1 cellular context compared by ENCODE assay signal in genomic region chr16:22270525-22270924, GRCh38.
TF ChIP-seq lines count a peak whose summit lies in the region.

No MANE protein-coding gene starts in this region.

TF ChIP-seq in GM23338, 12 proteins besides CTCF, POLR2A, EP300 and RAD21 (continued from another document):
- TF ChIP-seq ZNF462 (CRISPR knock-in tag; IDR thresholded peaks at IDR 0.05): no peak
- TF ChIP-seq EZH2 (IDR thresholded peaks at IDR 0.05; ENCODE audit: low read depth, unreplicated experiment): no peak
- TF ChIP-seq ETS1 (IDR thresholded peaks at IDR 0.05): no peak
